In the genomic region with DNA sequence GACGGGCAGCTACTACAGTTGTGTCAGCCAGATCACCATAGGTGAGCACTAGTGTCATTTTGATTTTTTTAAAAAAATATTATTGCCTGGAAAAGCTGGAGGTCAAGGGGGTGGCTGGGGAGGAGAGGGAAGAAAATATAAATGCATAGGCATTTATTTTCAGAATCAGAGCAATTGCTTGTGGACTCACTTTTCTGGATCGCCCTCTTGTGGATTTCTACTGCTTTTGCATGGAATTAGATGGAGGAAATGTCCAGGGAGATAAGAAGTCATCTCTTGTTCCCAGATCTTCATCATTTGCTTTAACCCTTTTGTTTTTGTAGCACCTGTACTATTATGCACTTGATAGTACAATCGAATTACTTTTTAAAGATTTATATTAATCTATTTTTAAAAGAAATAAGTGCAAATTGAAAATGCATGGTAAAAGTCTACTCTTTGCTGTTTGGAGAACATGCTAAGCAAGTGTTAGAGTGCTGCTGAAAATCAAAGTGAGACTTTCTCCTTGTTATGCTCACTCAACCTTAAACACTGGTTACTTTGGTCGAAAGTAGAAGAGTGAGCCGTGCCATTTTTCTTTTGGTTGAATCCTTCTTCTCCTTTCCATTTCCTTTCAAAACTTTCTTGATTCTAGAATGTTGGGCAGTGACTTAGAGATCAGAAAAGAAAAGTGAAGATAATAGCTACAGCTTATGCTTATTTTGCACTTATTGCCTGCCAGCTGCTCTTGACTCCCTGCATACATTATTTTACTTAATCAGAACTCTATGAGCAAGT, we compare ENCODE assay signal across 8 cellular contexts.
DNase-seq lines count a peak whose midpoint lies in the region; ATAC-seq and TF ChIP-seq lines count a peak whose summit lies in the region.

No MANE protein-coding gene starts in this region.

- no peak overlapping the region for H3K9ac ChIP-seq in neural cell (ENCODE audit: low read length)

- H3K27ac Mint-ChIP-seq in activated CD8-positive, alpha-beta T cell treated with anti-CD3 and anti-CD28 coated beads, Interleukin-2, amount 10 ng/mL, durations not matched to agents 7 days and 5 days = no peak overlapping the region

- no peak overlapping the region for H3K4me3 ChIP-seq in neural cell (ENCODE audit: low read length)

- H3K9me2 ChIP-seq in neural cell (ENCODE audit: insufficient read depth, low read length) = no peaks in the 10 kb centered on the region

- no peaks in the 10 kb centered on the region for H3K36me3 Mint-ChIP-seq in activated CD8-positive, alpha-beta T cell treated with anti-CD3 and anti-CD28 coated beads, Interleukin-2, amount 10 ng/mL, durations not matched to agents 7 days and 5 days (ENCODE audit: low read depth)

- no peak overlapping the region for H3K4me3 Mint-ChIP-seq in activated CD8-positive, alpha-beta T cell treated with anti-CD3 and anti-CD28 coated beads, Interleukin-2, amount 10 ng/mL, durations not matched to agents 7 days and 5 days

- POLR2A ChIA-PET in activated CD8-positive, alpha-beta T cell treated with anti-CD3 and anti-CD28 coated beads, Interleukin-2, amount 10 ng/mL, durations not matched to agents 7 days and 5 days (lab: Charles Lee) = no interaction called here

- no peak overlapping the region for H3K4me2 ChIP-seq in neural cell (ENCODE audit: low read length)

- TF ChIP-seq CTCF in neural cell (IDR thresholded peaks at IDR 0.05; ENCODE audit: poor library complexity, severe bottlenecking) = peak; percentile 71

- DNase-seq in DMS 273 (lab: John Stamatoyannopoulos, UW; ENCODE audit: unreplicated experiment) (peak; percentile 41), DMS 273 treated with DMSO at 0.1 percent for 48 hours (lab: John Stamatoyannopoulos, UW) (no peak), NCI-H2196 (lab: John Stamatoyannopoulos, UW; ENCODE audit: unreplicated experiment) (peak; percentile 45), cerebellar cortex (ENCODE audit: low spot score) (peak; percentile 52), occipital lobe (lab: John Stamatoyannopoulos, UW) (no peak)
- no peak for DNase-seq in activated CD8-positive, alpha-beta T cell treated with anti-CD3 and anti-CD28 coated beads, Interleukin-2, amount 10 ng/mL, durations not matched to agents 7 days and 5 days

- peak; percentile 67 for ATAC-seq in HG02678 (IDR thresholded peaks at IDR 0.05; ENCODE audit: unreplicated experiment)
- no peak for ATAC-seq in activated CD8-positive, alpha-beta T cell treated with anti-CD3 and anti-CD28 coated beads, Interleukin-2, amount 10 ng/mL, durations not matched to agents 7 days and 5 days

- no peaks in the 10 kb centered on the region for H3K4me1 Mint-ChIP-seq in activated CD8-positive, alpha-beta T cell treated with anti-CD3 and anti-CD28 coated beads, Interleukin-2, amount 10 ng/mL, durations not matched to agents 7 days and 5 days (ENCODE audit: low read depth)

- no peaks in the 10 kb centered on the region for H4K20me1 ChIP-seq in neural cell (ENCODE audit: insufficient read depth)

- H3K36me3 ChIP-seq in neural cell (ENCODE audit: insufficient read depth, low read length) = no peaks in the 10 kb centered on the region

- H3K79me2 ChIP-seq in neural cell (replicated peaks; ENCODE audit: insufficient read depth, low read length) = no peaks in the 10 kb centered on the region

- TF ChIP-seq RAD21 in neural cell (conservative IDR thresholded peaks at IDR 0.05) = peak; percentile 72

- H3K27me3 Mint-ChIP-seq in activated CD8-positive, alpha-beta T cell treated with anti-CD3 and anti-CD28 coated beads, Interleukin-2, amount 10 ng/mL, durations not matched to agents 7 days and 5 days (ENCODE audit: low read depth) = peaks cover 7% of the 10 kb centered on the region

- CTCF ChIA-PET in activated CD8-positive, alpha-beta T cell treated with anti-CD3 and anti-CD28 coated beads, Interleukin-2, amount 10 ng/mL, durations not matched to agents 7 days and 5 days (lab: Charles Lee) = no interaction called here

- H2AFZ ChIP-seq in neural cell (ENCODE audit: low read depth, low read length) = no peak overlapping the region

- H3K27ac ChIP-seq in neural cell (ENCODE audit: low read length) = no peak overlapping the region

- no peaks in the 10 kb centered on the region for H3K27me3 ChIP-seq in neural cell (ENCODE audit: insufficient read depth, low read depth, low read length)

- no peaks in the 10 kb centered on the region for H3K9me3 Mint-ChIP-seq in activated CD8-positive, alpha-beta T cell treated with anti-CD3 and anti-CD28 coated beads, Interleukin-2, amount 10 ng/mL, durations not matched to agents 7 days and 5 days (ENCODE audit: insufficient read depth)

- TF ChIP-seq EP300 in neural cell (conservative IDR thresholded peaks at IDR 0.05; ENCODE audit: poor library complexity, severe bottlenecking) = no peak

- no peaks in the 10 kb centered on the region for H3F3A ChIP-seq in neural cell (ENCODE audit: insufficient read depth, low read length, poor library complexity, severe bottlenecking)

- no peaks in the 10 kb centered on the region for H3K9me3 ChIP-seq in neural cell (ENCODE audit: low read length)

TF ChIP-seq in neural cell, 6 proteins besides CTCF, POLR2A, EP300 and RAD21:
- no peak for TF ChIP-seq POLR2AphosphoS5 (IDR thresholded peaks at IDR 0.05)
- TF ChIP-seq SMC3 (conservative IDR thresholded peaks at IDR 0.05; ENCODE audit: poor library complexity) = peak; percentile 83
TF ChIP-seq in neural cell: peak in this region for 1.

Comparison
In these comparisons a context has a peak if more than half of its experiments do, and no peak if none do; other contexts are left out.
1. DNase-seq: peak in DMS 273 (single experiment), NCI-H2196 (single experiment) and cerebellar cortex (single experiment); none in DMS 273 treated with DMSO at 0.1 percent for 48 hours (single experiment), occipital lobe (single experiment) and activated CD8-positive, alpha-beta T cell treated with anti-CD3 and anti-CD28 coated beads, Interleukin-2, amount 10 ng/mL, durations not matched to agents 7 days and 5 days (single experiment).